ENCODE assay signal across 12 cellular contexts in genomic region chr20:49395659-49396058, GRCh38.
"Had no signal": no experiment of that assay in that cellular context is flagged by ENCODE, and none has a peak within 500 bp of the region (broad histone marks: within the 10 kb centered on the region; RNA-seq: fewer than 3 reads in every experiment).

No MANE protein-coding gene starts in this region.

- H3K27ac Mint-ChIP-seq: activated naive CD8-positive, alpha-beta T cell had no signal

- DNase-seq: activated CD4-positive, alpha-beta T cell treated with anti-CD3 and anti-CD28 coated beads, Interleukin-2, amount 50 U/mL, for 1 hour; activated effector memory CD4-positive, alpha-beta T cell treated with Interleukin-2 at 50 U/mL for 16 hours; activated T-cell treated with anti-CD3 and anti-CD28 coated beads, Interleukin-2, amount 50 U/mL, for 1 hour; amygdala; hippocampal formation; kidney glomerular epithelial cell; SIG-M5; stimulated activated CD4-positive, alpha-beta T cell treated with anti-CD3 and anti-CD28 coated beads, Interleukin-12 subunit alpha, Interleukin-12 subunit beta, amount 100 ng/mL, for 4 hours; stimulated activated CD4-positive, alpha-beta T cell treated with anti-CD3 and anti-CD28 coated beads, Interleukin-2, amount 100 ng/mL, for 48 hours; stimulated activated naive CD8-positive, alpha-beta T cell treated with anti-CD3 and anti-CD28 coated beads, Interleukin-15, Interleukin-2, amounts not matched to agents 100 U/mL and 50 U/mL, for 24 hours; T-helper 2 cell had no signal

- H3K4me3 Mint-ChIP-seq: activated naive CD8-positive, alpha-beta T cell had no signal

- H3K36me3 Mint-ChIP-seq: activated naive CD8-positive, alpha-beta T cell had no signal
